20 cellular contexts compared by ENCODE assay signal in genomic region chr1:174114106-174114505, GRCh38.
"Had no signal": no experiment of that assay in that cellular context is flagged by ENCODE, and none has a peak within 500 bp of the region (broad histone marks: within the 10 kb centered on the region; RNA-seq: fewer than 3 reads in every experiment).

No MANE protein-coding gene starts in this region.

- H3K4me3 ChIP-seq: left lung, mucosa of descending colon, prostate gland, right atrium auricular region, testis, tibial nerve, upper lobe of left lung had no signal

- H3K36me3 ChIP-seq: left lung, neutrophil, prostate gland, right atrium auricular region, tibial nerve, upper lobe of left lung had no signal

- H3K27me3 ChIP-seq: left lung, neutrophil, right atrium auricular region, testis, tibial nerve, upper lobe of left lung had no signal

- H3K4me3 Mint-ChIP-seq: effector memory CD8-positive, alpha-beta T cell; mesothelial cell of epicardium; naive B cell; natural killer cell treated with Interleukin-12 subunit alpha and Interleukin-12 subunit beta and Interleukin-15 and Interleukin-18, amount 100 ng/mL, for 72 hours; neural crest cell; stimulated activated effector memory CD8-positive, alpha-beta T cell treated with anti-CD3 and anti-CD28 coated beads, Interleukin-12 subunit alpha, Interleukin-12 subunit beta, amount 100 ng/mL, for 72 hours had no signal

- H3K9me3 ChIP-seq: left lung, mucosa of descending colon, neutrophil, prostate gland, right atrium auricular region, testis, tibial nerve, upper lobe of left lung had no signal

- H3K27me3 Mint-ChIP-seq: naive B cell had no signal

- H3K9me3 Mint-ChIP-seq: effector memory CD8-positive, alpha-beta T cell; naive B cell; natural killer cell treated with Interleukin-12 subunit alpha and Interleukin-12 subunit beta and Interleukin-15 and Interleukin-18, amount 100 ng/mL, for 72 hours; neural crest cell; stimulated activated effector memory CD8-positive, alpha-beta T cell treated with anti-CD3 and anti-CD28 coated beads, Interleukin-12 subunit alpha, Interleukin-12 subunit beta, amount 100 ng/mL, for 72 hours had no signal

- H3K4me1 Mint-ChIP-seq: stimulated activated effector memory CD8-positive, alpha-beta T cell treated with anti-CD3 and anti-CD28 coated beads, Interleukin-12 subunit alpha, Interleukin-12 subunit beta, amount 100 ng/mL, for 72 hours had no signal

- H3K36me3 Mint-ChIP-seq: mesothelial cell of epicardium; naive B cell; natural killer cell treated with Interleukin-12 subunit alpha and Interleukin-12 subunit beta and Interleukin-15 and Interleukin-18, amount 100 ng/mL, for 72 hours; stimulated activated effector memory CD8-positive, alpha-beta T cell treated with anti-CD3 and anti-CD28 coated beads, Interleukin-12 subunit alpha, Interleukin-12 subunit beta, amount 100 ng/mL, for 72 hours had no signal

- FAIRE-seq: endometrium, urothelium cell line had no signal

- H3K4me1 ChIP-seq: left lung, parathyroid adenoma, prostate gland, right atrium auricular region, testis, tibial nerve, upper lobe of left lung had no signal

- H3K27ac Mint-ChIP-seq: effector memory CD8-positive, alpha-beta T cell; mesothelial cell of epicardium; naive B cell; natural killer cell treated with Interleukin-12 subunit alpha and Interleukin-12 subunit beta and Interleukin-15 and Interleukin-18, amount 100 ng/mL, for 72 hours; stimulated activated effector memory CD8-positive, alpha-beta T cell treated with anti-CD3 and anti-CD28 coated beads, Interleukin-12 subunit alpha, Interleukin-12 subunit beta, amount 100 ng/mL, for 72 hours had no signal

- ATAC-seq: sciatic nerve had no signal

- DNase-seq: cortex of kidney, left cardiac atrium, left lung, testis had no signal

- H3K27ac ChIP-seq: left lung, neutrophil, parathyroid adenoma, prostate gland, tibial nerve, upper lobe of left lung had no signal
